29 cellular contexts compared by ENCODE assay signal in genomic region chr6:151428336-151428735, GRCh38.
"Had no signal": no experiment of that assay in that cellular context is flagged by ENCODE, and none has a peak within 500 bp of the region (broad histone marks: within the 10 kb centered on the region; RNA-seq: fewer than 3 reads in every experiment).

No MANE protein-coding gene starts in this region.

- H3K4me1 ChIP-seq: colonic mucosa, esophagus muscularis mucosa, foreskin keratinocyte, gastrocnemius medialis, heart left ventricle, heart right ventricle had no signal

- H3K9me3 ChIP-seq: colonic mucosa, esophagus muscularis mucosa, esophagus squamous epithelium, gastrocnemius medialis, gastroesophageal sphincter, heart left ventricle, heart right ventricle had no signal

- ATAC-seq: effector memory CD8-positive, alpha-beta T cell; esophagus mucosa; foreskin keratinocyte; gastrocnemius medialis; gastroesophageal sphincter; heart left ventricle; heart right ventricle had no signal

- H3K27me3 ChIP-seq: colonic mucosa, dorsolateral prefrontal cortex, esophagus muscularis mucosa, esophagus squamous epithelium, foreskin keratinocyte, gastrocnemius medialis, gastroesophageal sphincter, heart left ventricle, heart right ventricle had no signal

- FAIRE-seq: colon, endometrium, endothelial cell of umbilical vein, frontal cortex had no signal

- H3K9me3 Mint-ChIP-seq: dendritic cell treated with granulocyte-macrophage colony-stimulating factor and Interleukin-4, amounts not matched to agents 40 ng/mL and 50 ng/mL, for 4 days; effector memory CD8-positive, alpha-beta T cell; endodermal cell had no signal

- H3K27ac ChIP-seq: colonic mucosa, coronary artery, dorsolateral prefrontal cortex, epithelial cell of prostate, esophagus muscularis mucosa, esophagus squamous epithelium, foreskin keratinocyte, gastrocnemius medialis, gastroesophageal sphincter, heart left ventricle, heart right ventricle had no signal

- H3K4me3 Mint-ChIP-seq: dendritic cell treated with granulocyte-macrophage colony-stimulating factor and Interleukin-4, amounts not matched to agents 40 ng/mL and 50 ng/mL, for 4 days; effector memory CD8-positive, alpha-beta T cell; endodermal cell had no signal

- DNase-seq: colonic mucosa; cortex of kidney; dermis blood vessel endothelial cell; dorsolateral prefrontal cortex; effector CD4-positive, alpha-beta T cell; effector CD8-positive, alpha-beta T cell; effector memory CD4-positive, alpha-beta T cell; effector memory CD8-positive, alpha-beta T cell; endodermal cell; erythroblast; esophagus squamous epithelium; foreskin fibroblast; foreskin keratinocyte; foreskin melanocyte; gastrocnemius medialis; glutamatergic neuron; head of caudate nucleus; heart left ventricle; heart right ventricle had no signal

- H3K4me3 ChIP-seq: colonic mucosa, coronary artery, dorsolateral prefrontal cortex, esophagus muscularis mucosa, esophagus squamous epithelium, gastrocnemius medialis, gastroesophageal sphincter, heart left ventricle, heart right ventricle had no signal

- H3K27ac Mint-ChIP-seq: dendritic cell treated with granulocyte-macrophage colony-stimulating factor and Interleukin-4, amounts not matched to agents 40 ng/mL and 50 ng/mL, for 4 days; endodermal cell had no signal

- H3K27me3 Mint-ChIP-seq: dendritic cell treated with granulocyte-macrophage colony-stimulating factor and Interleukin-4, amounts not matched to agents 40 ng/mL and 50 ng/mL, for 4 days; effector memory CD8-positive, alpha-beta T cell had no signal
